In the genomic region with DNA sequence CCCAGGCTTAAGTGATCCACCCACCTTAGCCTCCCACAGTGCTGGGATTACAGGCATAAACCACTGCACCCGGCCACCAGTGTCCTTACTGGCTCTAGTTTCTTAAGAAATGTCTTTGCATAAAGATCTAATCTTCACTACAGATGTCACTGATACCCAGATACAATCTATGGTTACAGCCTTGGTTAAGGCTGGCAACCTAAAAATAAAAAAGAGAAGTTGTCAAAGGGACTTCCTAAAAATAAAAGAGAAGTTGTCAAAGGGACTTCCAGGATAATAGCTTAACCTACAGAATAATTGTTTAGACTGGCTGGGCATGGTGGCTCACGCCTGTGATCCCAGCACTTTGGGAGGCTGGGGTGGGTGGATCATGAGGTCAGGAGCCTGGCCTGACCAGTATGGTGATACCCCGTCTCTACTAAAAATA, we compare ENCODE assay signal across 10 cellular contexts. TPM values are rescaled to one million over a fixed set of nuclear protein-coding genes. Genes with fewer than 3 reads are reported as not detected.
DNase-seq lines count a peak whose midpoint lies in the region; ATAC-seq and TF ChIP-seq lines count a peak whose summit lies in the region.
"Had no signal": no experiment of that assay in that cellular context is flagged by ENCODE, and none has a peak within 500 bp of the region (broad histone marks: within the 10 kb centered on the region; RNA-seq: fewer than 3 reads in every experiment).

No MANE protein-coding gene starts in this region.

- intact Hi-C loops in CD14-positive monocyte (cut with micrococcal nuclease) (loop anchor here in 1 of 2 donors (5.0 kb wide), 1 partner anchor 40 kb away; a partner anchor contains a TSS), activated B cell treated with CpG ODN at 0.5 μM for 24 hours (cut with micrococcal nuclease) (loop anchor here (1.0 to 10.0 kb wide), 10 partner anchors 28 to 448 kb away; a partner anchor contains a TSS)

- H3K4me3 ChIP-seq in foreskin fibroblast (ENCODE audit: low read depth in 1 of 2, low read length in 2 of 2), result no peak overlapping the region

- H3K4me3 Mint-ChIP-seq in CD14-positive monocyte (peak overlapping the region; percentile 62 to 78), activated B cell treated with CpG ODN at 0.5 μM for 24 hours (peak overlapping the region; percentile 78)

- H3K27ac Mint-ChIP-seq in CD14-positive monocyte, result peak overlapping the region; percentile 92 to 98 (median 96)
- H3K27ac Mint-ChIP-seq in activated B cell treated with CpG ODN at 0.5 μM for 24 hours, result peak overlapping the region; percentile 98

- H3K9me3 Mint-ChIP-seq in CD14-positive monocyte (peaks cover 4 to 17% (median 12%) of the 10 kb centered on the region in 7 donors), activated B cell treated with CpG ODN at 0.5 μM for 24 hours (peaks cover 7% of the 10 kb centered on the region)

- H3K4me1 Mint-ChIP-seq in CD14-positive monocyte (peaks cover 26% of the 10 kb centered on the region), activated B cell treated with CpG ODN at 0.5 μM for 24 hours (peaks cover 44% of the 10 kb centered on the region)

- H3K36me3 Mint-ChIP-seq in CD14-positive monocyte (peaks cover 9 to 19% of the 10 kb centered on the region in 2 donors), activated B cell treated with CpG ODN at 0.5 μM for 24 hours (ENCODE audit: low read depth) (peaks cover 60% of the 10 kb centered on the region)

- no peak for TF ChIP-seq CTCF in CD14-positive monocyte (IDR thresholded peaks at IDR 0.05)
- no peak for TF ChIP-seq CTCF in activated B cell treated with CpG ODN at 0.5 μM for 24 hours (IDR thresholded peaks at IDR 0.05)
- no peak for TF ChIP-seq CTCF in foreskin fibroblast (IDR thresholded peaks at IDR 0.05; ENCODE audit: low read depth, low read length)

- POLR2A ChIA-PET in activated B cell treated with CpG ODN at 0.5 μM for 24 hours (lab: Charles Lee), result interaction anchor here (0.5 to 4.7 kb wide), 27 partner anchors 25 to 586 kb away, joined by 3 to 52 read pairs (median 5); a partner anchor contains a TSS

- ATAC-seq in GM19395 (IDR thresholded peaks at IDR 0.05; ENCODE audit: unreplicated experiment) (peak; percentile 49), HG03442 (IDR thresholded peaks at IDR 0.05; ENCODE audit: unreplicated experiment) (peak; percentile 73), activated B cell treated with CpG ODN at 0.5 μM for 24 hours (ENCODE audit: low read depth) (peak; percentile 81), GM18858 (IDR thresholded peaks at IDR 0.05; ENCODE audit: unreplicated experiment) (no peak)

- CTCF ChIA-PET in activated B cell treated with CpG ODN at 0.5 μM for 24 hours (lab: Charles Lee), result interaction anchor here (0.9 to 1.6 kb wide), 6 partner anchors 40 to 625 kb away, joined by 3 to 4 read pairs (median 3); a partner anchor contains a TSS

- DNase-seq in CD14-positive monocyte (ENCODE audit: low spot score) (peak; percentile 62), activated B cell treated with CpG ODN at 0.5 μM for 24 hours (peak; percentile 34), activated gamma-delta T cell (lab: John Stamatoyannopoulos, UW) (no peak), foreskin fibroblast (no peak)
- DNase-seq in stimulated activated CD4-positive, alpha-beta T cell treated with anti-CD3 and anti-CD28 coated beads, Interleukin-2, amount 100 ng/mL, for 48 hours, result no peak
- DNase-seq: stimulated activated CD4-positive, alpha-beta T cell treated with anti-CD3 and anti-CD28 coated beads, Interleukin-4, amount 100 ng/mL, for 1 hour; T-helper 9 cell had no signal

- H3K27me3 Mint-ChIP-seq in CD14-positive monocyte (ENCODE audit: low read depth in 3 of 3) (no peaks in the 10 kb centered on the region), activated B cell treated with CpG ODN at 0.5 μM for 24 hours (no peaks in the 10 kb centered on the region)

RNA-seq across cellular contexts. Expression of a gene that starts 27.6 kb away (rescaled TPM):
- 1 to 10 TPM; 1.5 to 2.2 TPM for polyA plus RNA-seq in CD14-positive monocyte
- 0.91 and 2.0 TPM in 2 replicates for total RNA-seq in activated B cell treated with CpG ODN at 0.5 μM for 24 hours

RNA-seq across cellular contexts. Expression of a gene that starts 41.7 kb away (rescaled TPM):
- polyA plus RNA-seq in CD14-positive monocyte, result 1 to 10 TPM; 7.4 to 7.8 TPM
- total RNA-seq in activated B cell treated with CpG ODN at 0.5 μM for 24 hours, result 13.7 and 15.5 TPM in 2 replicates

Comparison
In these comparisons a context has a peak if more than half of its experiments do, and no peak if none do; other contexts are left out.
1. DNase-seq: peak in CD14-positive monocyte (single experiment) and activated B cell treated with CpG ODN at 0.5 μM for 24 hours (single experiment); none in stimulated activated CD4-positive, alpha-beta T cell treated with anti-CD3 and anti-CD28 coated beads, Interleukin-2, amount 100 ng/mL, for 48 hours (0 of 2), activated gamma-delta T cell (single experiment) and foreskin fibroblast (0 of 2).